ENCODE assay signal across 19 cellular contexts in genomic region chr20:62656919-62657635, GRCh38. TPM values are rescaled to one million over a fixed set of nuclear protein-coding genes. Genes with fewer than 3 reads are reported as not detected.
DNase-seq lines count a peak whose midpoint lies in the region; ATAC-seq, FAIRE-seq and TF ChIP-seq lines count a peak whose summit lies in the region.
"Had no signal": no experiment of that assay in that cellular context is flagged by ENCODE, and none has a peak within 500 bp of the region (broad histone marks: within the 10 kb centered on the region; RNA-seq: fewer than 3 reads in every experiment).

No MANE protein-coding gene starts in this region.

- H3K4me3 Mint-ChIP-seq in IgD-negative memory B cell = no peak overlapping the region
- H3K4me3 Mint-ChIP-seq: CD4-positive, alpha-beta memory T cell; GM23338 had no signal

- peaks cover 2% of the 10 kb centered on the region for H3K36me3 Mint-ChIP-seq in IgD-negative memory B cell

- H3K27me3 ChIP-seq in esophagus (ENCODE audit: control insufficient read depth in 1 of 2, insufficient read depth in 2 of 2, low read length in 2 of 2) = no peaks in the 10 kb centered on the region
- no peaks in the 10 kb centered on the region for H3K27me3 ChIP-seq in ovary
- H3K27me3 ChIP-seq in lower lobe of right lung (ENCODE audit: low read depth) = no peaks in the 10 kb centered on the region

- H3K9me3 Mint-ChIP-seq in IgD-negative memory B cell = no peaks in the 10 kb centered on the region
- H3K9me3 Mint-ChIP-seq: GM23338 had no signal

- H3K27me3 Mint-ChIP-seq in IgD-negative memory B cell = no peaks in the 10 kb centered on the region
- H3K27me3 Mint-ChIP-seq: CD4-positive, alpha-beta memory T cell had no signal

- TF ChIP-seq CTCF in ovary (IDR thresholded peaks at IDR 0.05) (no peak), lower lobe of right lung (IDR thresholded peaks at IDR 0.05) (no peak)

- WGBS in esophagus, 2 donors = 92 to 94% methylated on average over 36 to 38 of the region's 38 CpGs
- 93 to 96% (median 96%) methylated on average over 38 of the region's 38 CpGs for WGBS in ovary, 3 donors

- H3K27ac ChIP-seq in esophagus (ENCODE audit: low read depth in 2 of 2, low read length in 1 of 2) (peak overlapping the region in 1 of 2 donors; percentile 66), ovary (no peak overlapping the region), lower lobe of right lung (no peak overlapping the region)

- TF ChIP-seq POLR2A in ovary (IDR thresholded peaks at IDR 0.05) (no peak), GM12891 (IDR thresholded peaks at IDR 0.05; ENCODE audit: low read depth, low read length) (no peak), GM18505 (IDR thresholded peaks at IDR 0.05; ENCODE audit: borderline replicate concordance, extremely low read depth, insufficient read depth, insufficient read length) (no peak)

- H3K4me1 Mint-ChIP-seq in IgD-negative memory B cell = peaks cover 0 to 12% (median 8%) of the 10 kb centered on the region in 3 donors

- peak overlapping the region; percentile 2 to 12 for H3K4me3 ChIP-seq in esophagus (ENCODE audit: low read depth in 1 of 2, low read length in 2 of 2)
- no peak overlapping the region for H3K4me3 ChIP-seq in ovary
- no peak overlapping the region for H3K4me3 ChIP-seq in lower lobe of right lung
- H3K4me3 ChIP-seq: GM23338, HAP-1 had no signal

- peaks cover 0 to 3% of the 10 kb centered on the region in 2 donors for H3K9me3 ChIP-seq in esophagus (ENCODE audit: control insufficient read depth in 2 of 2, insufficient read depth in 1 of 2, low read depth in 1 of 2, low read length in 1 of 2)
- H3K9me3 ChIP-seq in ovary = no peaks in the 10 kb centered on the region
- no peaks in the 10 kb centered on the region for H3K9me3 ChIP-seq in lower lobe of right lung
- H3K9me3 ChIP-seq: HAP-1 had no signal

- peaks cover 3 to 34% of the 10 kb centered on the region in 2 donors for H3K4me1 ChIP-seq in esophagus (ENCODE audit: control insufficient read depth in 2 of 2, insufficient read depth in 2 of 2, low read length in 1 of 2)
- peaks cover 17% of the 10 kb centered on the region for H3K4me1 ChIP-seq in ovary (ENCODE audit: insufficient read depth)
- peaks cover 13% of the 10 kb centered on the region for H3K4me1 ChIP-seq in lower lobe of right lung
- H3K4me1 ChIP-seq: HAP-1 had no signal

- no peak for DNase-seq in HTR-8/SVneo (ENCODE audit: insufficient read length, low spot score)
- DNase-seq in ovary = peak in 3 of 5 donors; percentile 24 to 51 (median 47)
- no peak for DNase-seq in lower lobe of right lung
- DNase-seq in GM12891 (ENCODE audit: insufficient read length, low spot score) = no peak
- DNase-seq in EL = no peak
- DNase-seq: C1 segment of cervical spinal cord, Calu3, COR-L47, DMS53, DMS79 treated with DMSO at 0.1 percent for 48 hours had no signal

- TF ChIP-seq EP300 in ovary (IDR thresholded peaks at IDR 0.05) = no peak

- H3K27ac Mint-ChIP-seq in IgD-negative memory B cell = peak overlapping the region in 2 of 3 donors; percentile 18 to 46
- H3K27ac Mint-ChIP-seq: CD4-positive, alpha-beta memory T cell; GM23338 had no signal

- peaks cover 0 to 6% of the 10 kb centered on the region in 2 donors for H3K36me3 ChIP-seq in esophagus (ENCODE audit: control insufficient read depth in 2 of 2, insufficient read depth in 2 of 2, low read length in 1 of 2)
- no peaks in the 10 kb centered on the region for H3K36me3 ChIP-seq in ovary
- H3K36me3 ChIP-seq in lower lobe of right lung = peaks cover 54% of the 10 kb centered on the region
- H3K36me3 ChIP-seq: HAP-1 had no signal

- ATAC-seq in lower lobe of right lung (no peak), GM18505 (IDR thresholded peaks at IDR 0.05; ENCODE audit: unreplicated experiment) (no peak)
- ATAC-seq: GM23338 had no signal

- intact Hi-C loops in ovary (cut with DNase I) = no loop called here
- intact Hi-C loops in lower lobe of right lung (cut with DNase I) = no loop called here

- FAIRE-seq in HTR-8/SVneo (lab: Jason Lieb, UNC) = peak; percentile 80
- FAIRE-seq in GM12891 (lab: Jason Lieb, UNC) = no peak
- FAIRE-seq: G401.6, GM18507, H54 had no signal

TF ChIP-seq in GM12891, 5 proteins besides CTCF, POLR2A, EP300 and RAD21:
- TF ChIP-seq POLR2AphosphoS5 (IDR thresholded peaks at IDR 0.05; ENCODE audit: low read depth, low read length) (no peak), SPI1 (IDR thresholded peaks at IDR 0.05; ENCODE audit: low read depth, low read length) (no peak)

RNA-seq across cellular contexts. Expression of gene SLCO4A1, which starts 14.8 kb away (rescaled TPM):
- polyA plus RNA-seq in IgD-negative memory B cell (3.4 TPM), esophagus (10 to 100 TPM; 12.5 to 29.3 TPM), ovary (1 to 10 TPM; 1.1 to 2.2 TPM)
- total RNA-seq in ovary (10 to 100 TPM in 1 of 7 donors, 1 to 10 TPM in 6; 3.3 to 10.9 (median 4.4) TPM), lower lobe of right lung (72.4 TPM)
- 11.7 TPM for polyA plus RNA-seq in GM12891 (2012; ENCODE audit: low read depth, missing spikeins)

RNA-seq across cellular contexts. Expression of gene NTSR1, which starts 51.6 kb away (rescaled TPM):
- not detected for polyA plus RNA-seq in IgD-negative memory B cell
- polyA plus RNA-seq in esophagus = under 1 TPM; 0.02 TPM
- total RNA-seq in ovary = under 1 TPM in 2 of 7 donors, not detected in 5; 0.12 to 0.23 TPM
- polyA plus RNA-seq in ovary = under 1 TPM; 0.05 TPM
- total RNA-seq in lower lobe of right lung = not detected
- polyA plus RNA-seq in GM12891 (2012; ENCODE audit: low read depth, missing spikeins) = not detected
- total RNA-seq: Calu3 had no signal
- polyA plus RNA-seq: CD4-positive, alpha-beta memory T cell had no signal

Comparison
In these comparisons a context has a peak if more than half of its experiments do, and no peak if none do; other contexts are left out.
1. DNase-seq: peak in ovary (3 of 5); none in HTR-8/SVneo (single experiment), lower lobe of right lung (single experiment), GM12891 (single experiment) and EL (single experiment).
2. H3K4me3 ChIP-seq: peak in esophagus (2 of 2); none in ovary (single experiment) and lower lobe of right lung (single experiment).